In genomic region chr1:35660581-35661473, GRCh38 we compare ENCODE assay signal across 13 cellular contexts. TPM values are rescaled to one million over a fixed set of nuclear protein-coding genes. Genes with fewer than 3 reads are reported as not detected.
DNase-seq lines count a peak whose midpoint lies in the region; ATAC-seq lines count a peak whose summit lies in the region.
"Had no signal": no experiment of that assay in that cellular context is flagged by ENCODE, and none has a peak within 500 bp of the region (broad histone marks: within the 10 kb centered on the region; RNA-seq: fewer than 3 reads in every experiment).

No MANE protein-coding gene starts in this region.

- ATAC-seq in HG03354 (IDR thresholded peaks at IDR 0.05; ENCODE audit: poor library complexity, severe bottlenecking, unreplicated experiment) (no peak), GM18498 (IDR thresholded peaks at IDR 0.05; ENCODE audit: unreplicated experiment) (no peak)
- ATAC-seq: T-helper 17 cell had no signal

- H3K27ac Mint-ChIP-seq in T-helper 2 cell treated with Interferon-gamma antibody and Interleukin-4, amounts not matched to agents 5 μg/mL and 100 μg/mL, for 36 hours: no peak overlapping the region
- H3K27ac Mint-ChIP-seq: T-helper 17 cell had no signal

- H3K4me1 ChIP-seq in adipocyte (ENCODE audit: control insufficient read depth, insufficient read depth, low read length): no peaks in the 10 kb centered on the region
- H3K4me1 ChIP-seq: suprapubic skin had no signal

- H3K27me3 ChIP-seq in adipocyte (replicated peaks; ENCODE audit: control insufficient read depth, insufficient read depth, low read length): peaks cover under 1% of the 10 kb centered on the region

- H3K4me3 Mint-ChIP-seq in T-helper 2 cell treated with Interferon-gamma antibody and Interleukin-4, amounts not matched to agents 5 μg/mL and 100 μg/mL, for 36 hours: no peak overlapping the region
- H3K4me3 Mint-ChIP-seq: CD14-positive monocyte, T-helper 17 cell had no signal

- no peaks in the 10 kb centered on the region for H3K9me3 ChIP-seq in adipocyte (ENCODE audit: control insufficient read depth, low read length)
- H3K9me3 ChIP-seq: suprapubic skin had no signal

- H3K9me3 Mint-ChIP-seq in T-helper 2 cell treated with Interferon-gamma antibody and Interleukin-4, amounts not matched to agents 5 μg/mL and 100 μg/mL, for 36 hours: no peaks in the 10 kb centered on the region

- peaks cover 3% of the 10 kb centered on the region for H3K27me3 Mint-ChIP-seq in T-helper 2 cell treated with Interferon-gamma antibody and Interleukin-4, amounts not matched to agents 5 μg/mL and 100 μg/mL, for 36 hours (ENCODE audit: low read depth)

- H3K36me3 ChIP-seq in adipocyte (ENCODE audit: control insufficient read depth, insufficient read depth, low read length, severe bottlenecking): no peaks in the 10 kb centered on the region
- H3K36me3 ChIP-seq: suprapubic skin had no signal

- peak; percentile 39 for DNase-seq in AG08395 (ENCODE audit: low spot score)
- peak; percentile 14 for DNase-seq in HT-29 (ENCODE audit: low spot score)
- peak; percentile 46 for DNase-seq in adipocyte (ENCODE audit: low read depth)
- peak; percentile 51 for DNase-seq in iPS DF 4.7 (ENCODE audit: extremely low read depth, low spot score)
- DNase-seq in head of caudate nucleus: no peak
- DNase-seq in T-helper 2 cell treated with Interferon-gamma antibody and Interleukin-4, amounts not matched to agents 5 μg/mL and 100 μg/mL, for 36 hours (ENCODE audit: low spot score): no peak
- DNase-seq: activated effector memory CD4-positive, alpha-beta T cell treated with Interleukin-2 at 50 U/mL for 16 hours; NCI-H345; T-helper 17 cell had no signal

- intact Hi-C loops in head of caudate nucleus (cut with DNase I): no loop called here

- no peaks in the 10 kb centered on the region for H3K4me1 Mint-ChIP-seq in T-helper 2 cell treated with Interferon-gamma antibody and Interleukin-4, amounts not matched to agents 5 μg/mL and 100 μg/mL, for 36 hours (ENCODE audit: low read depth)
- H3K4me1 Mint-ChIP-seq: CD14-positive monocyte had no signal

- H3K9ac ChIP-seq in adipocyte (ENCODE audit: low read length): no peak overlapping the region

- no peak overlapping the region for H3K4me3 ChIP-seq in adipocyte (ENCODE audit: low read length)
- H3K4me3 ChIP-seq: suprapubic skin had no signal

- H3K36me3 Mint-ChIP-seq in T-helper 2 cell treated with Interferon-gamma antibody and Interleukin-4, amounts not matched to agents 5 μg/mL and 100 μg/mL, for 36 hours (ENCODE audit: low read depth): no peaks in the 10 kb centered on the region
- H3K36me3 Mint-ChIP-seq: CD14-positive monocyte had no signal

RNA-seq across cellular contexts. Expression of gene PSMB2, which starts 19.5 kb away (rescaled TPM):
- 39.1 and 42.2 TPM in 2 replicates for total RNA-seq in HT-29 (2014; rRNA removed; shearing (Covaris generic))

RNA-seq across cellular contexts. Expression of gene C1orf216, which starts 57.9 kb away (rescaled TPM):
- 22.2 and 25.5 TPM in 2 replicates for total RNA-seq in HT-29 (2014; rRNA removed; shearing (Covaris generic))

Comparison
In these comparisons a context has a peak if more than half of its experiments do, and no peak if none do; other contexts are left out.
1. DNase-seq: peak in AG08395 (single experiment), HT-29 (single experiment), adipocyte (single experiment) and iPS DF 4.7 (single experiment); none in head of caudate nucleus (0 of 42) and T-helper 2 cell treated with Interferon-gamma antibody and Interleukin-4, amounts not matched to agents 5 μg/mL and 100 μg/mL, for 36 hours (single experiment).